ENCODE assay signal across 29 cellular contexts in the genomic region with DNA sequence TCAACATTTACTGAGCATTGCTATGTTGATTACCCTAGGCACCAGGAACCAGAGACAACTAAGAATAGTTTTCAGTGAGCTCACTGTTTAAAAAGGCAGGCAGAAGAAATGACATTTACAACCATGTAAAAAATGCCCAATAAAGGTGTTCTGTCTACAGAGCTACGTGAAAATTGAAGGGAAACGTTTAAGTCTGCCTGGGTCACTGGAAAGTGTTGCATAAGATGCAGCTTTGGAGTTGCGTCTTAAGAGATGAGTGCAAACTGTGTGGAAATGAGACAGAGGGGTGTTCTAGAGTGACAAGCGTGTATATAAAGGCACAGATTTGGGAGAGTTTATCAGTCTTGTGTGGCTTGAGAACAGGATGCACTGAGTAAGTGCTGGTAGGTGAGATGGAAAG.
"Had no signal": no experiment of that assay in that cellular context is flagged by ENCODE, and none has a peak within 500 bp of the region (broad histone marks: within the 10 kb centered on the region; RNA-seq: fewer than 3 reads in every experiment).

No MANE protein-coding gene starts in this region.

- H3K27me3 ChIP-seq: ascending aorta, cardiac muscle cell had no signal

- DNase-seq: activated CD4-positive, alpha-beta memory T cell treated with anti-CD3 and anti-CD28 coated beads, Interleukin-2, amount 10 ng/mL, durations not matched to agents 7 days and 5 days; activated CD4-positive, alpha-beta T cell treated with anti-CD3 and anti-CD28 coated beads for 1 hour; activated CD4-positive, alpha-beta T cell treated with anti-CD3 and anti-CD28 coated beads for 36 hours; activated CD4-positive, alpha-beta T cell treated with anti-CD3 and anti-CD28 coated beads for 48 hours; activated CD4-positive, alpha-beta T cell treated with anti-CD3 and anti-CD28 coated beads, Interleukin-2, amount 10 ng/mL, durations not matched to agents 7 days and 5 days; activated CD4-positive, alpha-beta T cell treated with anti-CD3 and anti-CD28 coated beads, Interleukin-2, amount 50 U/mL, for 48 hours; activated CD4-positive, CD25-positive, alpha-beta regulatory T cell; activated CD8-positive, alpha-beta memory T cell treated with anti-CD3 and anti-CD28 coated beads for 24 hours; activated CD8-positive, alpha-beta memory T cell treated with anti-CD3 and anti-CD28 coated beads, Interleukin-2, amount 10 ng/mL, durations not matched to agents 7 days and 5 days; activated CD8-positive, alpha-beta memory T cell treated with anti-CD3 and anti-CD28 coated beads, Interleukin-2, amount 50 U/mL, for 48 hours; activated CD8-positive, alpha-beta T cell treated with anti-CD3 and anti-CD28 coated beads, Interleukin-2, amount 10 ng/mL, durations not matched to agents 7 days and 5 days; activated effector memory CD4-positive, alpha-beta T cell treated with Interleukin-2 at 50 U/mL for 16 hours; activated gamma-delta T cell; activated naive CD4-positive, alpha-beta T cell treated with anti-CD3 and anti-CD28 coated beads, Interleukin-2, amount 10 ng/mL, durations not matched to agents 7 days and 5 days; activated naive CD4-positive, alpha-beta T cell treated with Interleukin-2 at 50 U/mL for 16 hours; activated naive CD8-positive, alpha-beta T cell treated with anti-CD3 and anti-CD28 coated beads, Interleukin-2, amount 10 ng/mL, durations not matched to agents 7 days and 5 days; activated naive CD8-positive, alpha-beta T cell treated with anti-CD3 and anti-CD28 coated beads, Interleukin-2, amount 50 U/mL, for 24 hours; activated T-cell treated with anti-CD3 and anti-CD28 coated beads, Interleukin-2, amount 50 U/mL, for 24 hours; activated T-cell treated with anti-CD3 and anti-CD28 coated beads, Interleukin-2, amount 50 U/mL, for 48 hours; amygdala; anterior cingulate cortex; caudate nucleus; cerebellar nuclear complex; T-helper 1 cell; T-helper 2 cell; T-helper 9 cell had no signal

- H3K36me3 ChIP-seq: cardiac muscle cell had no signal

- H3K4me1 ChIP-seq: ascending aorta had no signal

- H3K4me3 ChIP-seq: ascending aorta, cardiac muscle cell had no signal

- H3K9me3 ChIP-seq: ascending aorta had no signal

- H3K27ac ChIP-seq: ascending aorta, cardiac muscle cell, VCaP had no signal
